In the genomic region with DNA sequence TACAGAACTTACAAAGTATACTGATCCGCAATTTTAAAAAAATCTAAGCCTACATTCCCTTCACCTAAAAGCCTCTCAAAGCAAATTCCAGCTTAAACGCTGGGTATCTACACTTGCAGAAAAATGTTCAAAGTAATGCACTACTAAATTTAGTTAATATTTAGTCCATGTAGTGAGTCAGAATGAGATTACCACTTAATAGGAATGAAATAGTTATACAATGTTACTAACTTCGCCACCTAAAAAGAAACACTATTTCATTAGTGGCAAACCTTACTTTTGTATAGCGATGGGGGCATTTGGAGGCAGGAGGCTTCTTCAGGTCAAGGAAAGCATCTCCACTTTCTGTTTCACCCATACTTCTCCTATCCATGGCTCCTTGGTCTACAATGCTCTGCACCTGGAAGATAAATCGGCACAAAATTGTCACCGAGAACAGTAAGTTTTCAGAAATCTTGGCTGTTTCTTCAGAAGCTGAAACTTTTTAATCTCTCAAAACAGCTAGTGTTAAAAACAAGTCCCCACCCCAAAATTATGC, we compare ENCODE assay signal across 9 cellular contexts.
A peak's percentile ranks its signal among the peaks of the same experiment; 100 is the strongest.
DNase-seq lines count a peak whose midpoint lies in the region; ATAC-seq and TF ChIP-seq lines count a peak whose summit lies in the region.
"Had no signal": no experiment of that assay in that cellular context is flagged by ENCODE, and none has a peak within 500 bp of the region (broad histone marks: within the 10 kb centered on the region; RNA-seq: fewer than 3 reads in every experiment).

No MANE protein-coding gene starts in this region.

- peaks cover 43% of the 10 kb centered on the region for H3K36me3 ChIP-seq in RWPE2 (ENCODE audit: low read depth)

- no peaks in the 10 kb centered on the region for H3K27me3 ChIP-seq in RWPE2 (ENCODE audit: insufficient read depth, poor library complexity, severe bottlenecking)

- peak; percentile 35 for DNase-seq in GM13976 (ENCODE audit: low spot score)
- DNase-seq in RWPE2 (ENCODE audit: low spot score): no peak
- no peak for DNase-seq in fibroblast of mammary gland (ENCODE audit: low read depth)
- DNase-seq in skeletal muscle cell (ENCODE audit: low read depth): no peak
- DNase-seq in amygdala (lab: John Stamatoyannopoulos, UW): no peak
- no peak for DNase-seq in COLO829 (ENCODE audit: low spot score)
- DNase-seq: amniotic stem cell had no signal

- H3K9me3 ChIP-seq in RWPE2 (ENCODE audit: severe bottlenecking): no peaks in the 10 kb centered on the region

- no peak for ATAC-seq in RWPE2 (ENCODE audit: low read depth)
- no peak for ATAC-seq in GM21528 (IDR thresholded peaks at IDR 0.05; ENCODE audit: low FRiP score, unreplicated experiment)
- no peak for ATAC-seq in HG02970 (IDR thresholded peaks at IDR 0.05; ENCODE audit: low FRiP score, unreplicated experiment)

- H3K4me1 ChIP-seq in RWPE2 (ENCODE audit: insufficient read depth, poor library complexity, severe bottlenecking): no peaks in the 10 kb centered on the region

- peak overlapping the region; percentile 74 for H3K4me3 ChIP-seq in RWPE2 (ENCODE audit: severe bottlenecking)
- H3K4me3 ChIP-seq in fibroblast of mammary gland (ENCODE audit: control insufficient read depth, low read depth, low read length): peak overlapping the region; percentile 74
- H3K4me3 ChIP-seq in skeletal muscle cell (ENCODE audit: low read depth, low read length): peak overlapping the region; percentile 87

- TF ChIP-seq CTCF in GM13976 (IDR thresholded peaks at IDR 0.05; ENCODE audit: borderline replicate concordance, control extremely low read depth, extremely low read depth, insufficient read depth, missing control alignments) (no peak), RWPE2 (IDR thresholded peaks at IDR 0.05; ENCODE audit: poor library complexity, severe bottlenecking) (no peak), fibroblast of mammary gland (conservative IDR thresholded peaks at IDR 0.05; ENCODE audit: control insufficient read depth, insufficient read depth, low read depth, low read length) (no peak)

- in situ Hi-C loops in GM13976 (cut with MboI; ENCODE audit: low sequenced_read_pairs, unreplicated experiment): no loop called here

- H3K27ac ChIP-seq in RWPE2 (ENCODE audit: poor library complexity, severe bottlenecking): peak overlapping the region; percentile 78
